10 cellular contexts compared by ENCODE assay signal in genomic region chr7:96707901-96708774, GRCh38. TPM values are rescaled to one million over a fixed set of nuclear protein-coding genes. Genes with fewer than 3 reads are reported as not detected.
DNase-seq lines count a peak whose midpoint lies in the region; ATAC-seq and TF ChIP-seq lines count a peak whose summit lies in the region.
"Had no signal": no experiment of that assay in that cellular context is flagged by ENCODE, and none has a peak within 500 bp of the region (broad histone marks: within the 10 kb centered on the region; RNA-seq: fewer than 3 reads in every experiment).

No MANE protein-coding gene starts in this region.

- H3K9me3 ChIP-seq in CD4-positive, CD25-positive, alpha-beta regulatory T cell (ENCODE audit: control insufficient read depth in 2 of 2, low read length in 2 of 2): peaks cover 0 to 8% of the 10 kb centered on the region in 2 experiments
- peaks cover 3% of the 10 kb centered on the region; the same call in 1 of the 2 replicates for H3K9me3 ChIP-seq in Loucy (ENCODE audit: insufficient read depth, low read depth, low read length)

- peak overlapping the region; percentile 97 to 100 (median 98) for H3K4me3 Mint-ChIP-seq in CD4-positive, CD25-positive, alpha-beta regulatory T cell
- peak overlapping the region; percentile 99 for H3K4me3 Mint-ChIP-seq in natural killer cell

- H3K79me2 ChIP-seq in Loucy (ENCODE audit: insufficient read depth, low read length): peaks cover 63% of the 10 kb centered on the region

- H3K9ac ChIP-seq in Loucy (ENCODE audit: low read depth, low read length, poor library complexity, severe bottlenecking): peak overlapping the region; percentile 85

- TF ChIP-seq CTCF in Loucy (conservative IDR thresholded peaks at IDR 0.05; ENCODE audit: low read length) (no peak), coronary artery (IDR thresholded peaks at IDR 0.05) (no peak), natural killer cell (IDR thresholded peaks at IDR 0.05) (no peak)

- H3K27me3 ChIP-seq in CD4-positive, CD25-positive, alpha-beta regulatory T cell (ENCODE audit: control insufficient read depth, insufficient read depth, low read length): no peaks in the 10 kb centered on the region
- peaks cover 31% of the 10 kb centered on the region for H3K27me3 ChIP-seq in Loucy (ENCODE audit: insufficient read depth, low read length, poor library complexity, severe bottlenecking)

- no peak overlapping the region for H2AFZ ChIP-seq in Loucy (ENCODE audit: low read length)

- no peaks in the 10 kb centered on the region for H3F3A ChIP-seq in Loucy (ENCODE audit: low read depth)

- H3K36me3 ChIP-seq in CD4-positive, CD25-positive, alpha-beta regulatory T cell (ENCODE audit: control insufficient read depth, insufficient read depth, low read length): no peaks in the 10 kb centered on the region
- H3K36me3 ChIP-seq in Loucy (ENCODE audit: insufficient read depth, low read length): no peaks in the 10 kb centered on the region
- H3K36me3 ChIP-seq: neutrophil had no signal

- DNase-seq in CD4-positive, CD25-positive, alpha-beta regulatory T cell: peak in 1 of 3 donors; percentile 6
- no peak for DNase-seq in coronary artery (ENCODE audit: low spot score)
- no peak for DNase-seq in natural killer cell
- no peak for DNase-seq in AG08395 (ENCODE audit: low spot score)
- DNase-seq in Kasumi-1 (lab: John Stamatoyannopoulos, UW): no peak
- DNase-seq: activated CD8-positive, alpha-beta memory T cell treated with anti-CD3 and anti-CD28 coated beads, Interleukin-2, amount 50 U/mL, for 48 hours had no signal

- peaks cover 28 to 64% (median 43%) of the 10 kb centered on the region in 4 donors for H3K4me1 Mint-ChIP-seq in CD4-positive, CD25-positive, alpha-beta regulatory T cell
- H3K4me1 Mint-ChIP-seq in natural killer cell: peaks cover 45 to 53% of the 10 kb centered on the region in 2 donors

- H3K27ac Mint-ChIP-seq in CD4-positive, CD25-positive, alpha-beta regulatory T cell: peak overlapping the region in 2 of 3 donors; percentile 46 to 68
- peak overlapping the region; percentile 95 to 98 for H3K27ac Mint-ChIP-seq in natural killer cell

- H3K27me3 Mint-ChIP-seq in CD4-positive, CD25-positive, alpha-beta regulatory T cell: peaks cover 7% of the 10 kb centered on the region
- peaks cover 5 to 12% of the 10 kb centered on the region in 2 donors for H3K27me3 Mint-ChIP-seq in natural killer cell (ENCODE audit: low read depth in 2 of 2)

- peaks cover 19% of the 10 kb centered on the region for H3K4me1 ChIP-seq in CD4-positive, CD25-positive, alpha-beta regulatory T cell (ENCODE audit: control insufficient read depth, insufficient read depth, low read length, poor library complexity, severe bottlenecking)
- peaks cover 43% of the 10 kb centered on the region for H3K4me1 ChIP-seq in Loucy (ENCODE audit: insufficient read depth, low read length, poor library complexity, severe bottlenecking)

- peak overlapping the region; percentile 95 for H3K4me3 ChIP-seq in CD4-positive, CD25-positive, alpha-beta regulatory T cell (ENCODE audit: low read depth, low read length)
- H3K4me3 ChIP-seq in Loucy (ENCODE audit: low read length, poor library complexity, severe bottlenecking) (peak overlapping the region; percentile 93), coronary artery (peak overlapping the region; percentile 99)

- peaks cover 0 to 6% (median 0%) of the 10 kb centered on the region in 7 donors for H3K9me3 Mint-ChIP-seq in CD4-positive, CD25-positive, alpha-beta regulatory T cell
- no peaks in the 10 kb centered on the region for H3K9me3 Mint-ChIP-seq in natural killer cell

- peaks cover 14% of the 10 kb centered on the region for H3K36me3 Mint-ChIP-seq in CD4-positive, CD25-positive, alpha-beta regulatory T cell
- H3K36me3 Mint-ChIP-seq in natural killer cell: no peaks in the 10 kb centered on the region

- ATAC-seq in CD4-positive, CD25-positive, alpha-beta regulatory T cell (ENCODE audit: low read depth in 2 of 2): no peak
- ATAC-seq in natural killer cell (no peak), HG03139 (IDR thresholded peaks at IDR 0.05; ENCODE audit: unreplicated experiment) (no peak), GM18517 (IDR thresholded peaks at IDR 0.05; ENCODE audit: unreplicated experiment) (no peak)

- no peak overlapping the region for H3K27ac ChIP-seq in CD4-positive, CD25-positive, alpha-beta regulatory T cell (ENCODE audit: insufficient read depth, low read length, poor library complexity, severe bottlenecking)
- no peak overlapping the region for H3K27ac ChIP-seq in coronary artery
- H3K27ac ChIP-seq: neutrophil had no signal

- intact Hi-C loops in natural killer cell (cut with micrococcal nuclease): no loop called here

- no peaks in the 10 kb centered on the region for H3K9me2 ChIP-seq in Loucy (replicated peaks; ENCODE audit: low read depth, low read length)

- H4K20me1 ChIP-seq in Loucy (ENCODE audit: insufficient read depth, low read length, poor library complexity, severe bottlenecking): peaks cover 52% of the 10 kb centered on the region

- H3K4me2 ChIP-seq in Loucy (ENCODE audit: low read depth, low read length, poor library complexity, severe bottlenecking): peak overlapping the region; percentile 90

RNA-seq across cellular contexts. Expression of gene SEM1, which starts 1.5 kb away (rescaled TPM):
- total RNA-seq in CD4-positive, CD25-positive, alpha-beta regulatory T cell: 20.4 TPM
- 100 to 1,000 TPM; 128 to 202 (median 150) TPM for polyA plus RNA-seq in CD4-positive, CD25-positive, alpha-beta regulatory T cell
- 10 to 100 TPM; 17.0 to 22.7 (median 17.4) TPM for total RNA-seq in natural killer cell
